Comparison of ENCODE assay signal across 1 cellular context in genomic region chr7:111105269-111105668, GRCh38.
TF ChIP-seq lines count a peak whose summit lies in the region.

No MANE protein-coding gene starts in this region.

TF ChIP-seq in GM12878, 131 proteins besides CTCF, POLR2A, EP300 and RAD21 (continued from another document):
- no peak for TF ChIP-seq REST (IDR thresholded peaks at IDR 0.05; ENCODE audit: low read depth, low read length)
